Comparison of ENCODE assay signal across 9 cellular contexts in genomic region chr1:154548028-154548427, GRCh38. TPM values are rescaled to one million over a fixed set of nuclear protein-coding genes. Genes with fewer than 3 reads are reported as not detected.
DNase-seq lines count a peak whose midpoint lies in the region; ATAC-seq and TF ChIP-seq lines count a peak whose summit lies in the region.
"Had no signal": no experiment of that assay in that cellular context is flagged by ENCODE, and none has a peak within 500 bp of the region (broad histone marks: within the 10 kb centered on the region; RNA-seq: fewer than 3 reads in every experiment).

No MANE protein-coding gene starts in this region.

- DNase-seq in erythroblast (lab: John Stamatoyannopoulos, UW), result peak; percentile 30 to 38
- no peak for DNase-seq in naive thymus-derived CD4-positive, alpha-beta T cell
- DNase-seq in hippocampal formation (lab: John Stamatoyannopoulos, UW), result no peak
- DNase-seq: Calu3; head of caudate nucleus; NCI-H2107; psoas muscle; stimulated activated CD4-positive, alpha-beta T cell treated with anti-CD3 and anti-CD28 coated beads, Interleukin-4, amount 100 ng/mL, for 4 hours had no signal

- POLR2A ChIA-PET in naive thymus-derived CD4-positive, alpha-beta T cell (lab: Charles Lee), result no interaction called here

- H3K4me3 Mint-ChIP-seq in naive thymus-derived CD4-positive, alpha-beta T cell, result no peak overlapping the region

- no peaks in the 10 kb centered on the region for H3K4me1 ChIP-seq in naive thymus-derived CD4-positive, alpha-beta T cell (ENCODE audit: control insufficient read depth in 2 of 2, insufficient read depth in 2 of 2, low read length in 2 of 2)

- H3K9me3 ChIP-seq in naive thymus-derived CD4-positive, alpha-beta T cell (ENCODE audit: control insufficient read depth in 2 of 3, low read length in 3 of 3), result no peaks in the 10 kb centered on the region
- H3K9me3 ChIP-seq: psoas muscle had no signal

- H3K36me3 ChIP-seq in naive thymus-derived CD4-positive, alpha-beta T cell (ENCODE audit: control insufficient read depth in 2 of 3, insufficient read depth in 3 of 3, low read length in 3 of 3), result peaks cover 13 to 42% (median 20%) of the 10 kb centered on the region in 3 experiments

- H3K9me3 Mint-ChIP-seq in naive thymus-derived CD4-positive, alpha-beta T cell, result peaks cover 0 to 2% (median 0%) of the 10 kb centered on the region in 11 donors

- no peak overlapping the region for H3K4me3 ChIP-seq in naive thymus-derived CD4-positive, alpha-beta T cell (ENCODE audit: low read length)
- H3K4me3 ChIP-seq: psoas muscle had no signal

- no peak for ATAC-seq in naive thymus-derived CD4-positive, alpha-beta T cell
- ATAC-seq: psoas muscle had no signal

- intact Hi-C loops in naive thymus-derived CD4-positive, alpha-beta T cell (cut with micrococcal nuclease), result no loop called here

- H3K27ac Mint-ChIP-seq in naive thymus-derived CD4-positive, alpha-beta T cell, result peak overlapping the region in 6 of 9 donors; percentile 5 to 63 (median 40)

- H3K27me3 ChIP-seq in naive thymus-derived CD4-positive, alpha-beta T cell (ENCODE audit: control insufficient read depth in 2 of 2, insufficient read depth in 2 of 2, low read length in 2 of 2), result no peaks in the 10 kb centered on the region

- H3K27ac ChIP-seq in naive thymus-derived CD4-positive, alpha-beta T cell (ENCODE audit: low read depth, low read length), result no peak overlapping the region
- H3K27ac ChIP-seq: psoas muscle had no signal

- TF ChIP-seq POLR2A in erythroblast (IDR thresholded peaks at IDR 0.05; ENCODE audit: low read length), result no peak

- H3K36me3 Mint-ChIP-seq in naive thymus-derived CD4-positive, alpha-beta T cell, result peaks cover 1 to 21% (median 8%) of the 10 kb centered on the region in 5 donors

- CTCF ChIA-PET in naive thymus-derived CD4-positive, alpha-beta T cell (lab: Charles Lee), result no interaction called here

- peaks cover 4 to 28% (median 17%) of the 10 kb centered on the region in 7 donors for H3K4me1 Mint-ChIP-seq in naive thymus-derived CD4-positive, alpha-beta T cell

- H3K27me3 Mint-ChIP-seq in naive thymus-derived CD4-positive, alpha-beta T cell, result peaks cover 0 to 3% (median 0%) of the 10 kb centered on the region in 5 donors

RNA-seq across cellular contexts. Expression of gene UBE2Q1, which starts 10.4 kb away (rescaled TPM):
- total RNA-seq in naive thymus-derived CD4-positive, alpha-beta T cell, result 100 to 1,000 TPM in 3 of 5 experiments, 10 to 100 TPM in 2; 63.2 to 117 (median 106) TPM
- 10 to 100 TPM in 1 of 2 donors, 1 to 10 TPM in 1; 9.1 to 11.4 TPM for polyA plus RNA-seq in naive thymus-derived CD4-positive, alpha-beta T cell

RNA-seq across cellular contexts. Expression of gene CHRNB2, which starts 19.6 kb away (rescaled TPM):
- total RNA-seq in naive thymus-derived CD4-positive, alpha-beta T cell, result not detected
- not detected for polyA plus RNA-seq in naive thymus-derived CD4-positive, alpha-beta T cell

RNA-seq across cellular contexts. Expression of gene SHE, which starts 45.8 kb away (rescaled TPM):
- not detected for total RNA-seq in naive thymus-derived CD4-positive, alpha-beta T cell
- under 1 TPM in 1 of 2 donors, not detected in 1; 0.04 TPM for polyA plus RNA-seq in naive thymus-derived CD4-positive, alpha-beta T cell
- total RNA-seq: Calu3, LHCN-M2 had no signal

RNA-seq across cellular contexts. Expression of gene TDRD10, which starts 46.0 kb away (rescaled TPM):
- under 1 TPM in 1 of 5 experiments, not detected in 4; 0.29 TPM for total RNA-seq in naive thymus-derived CD4-positive, alpha-beta T cell
- polyA plus RNA-seq in naive thymus-derived CD4-positive, alpha-beta T cell, result not detected
- total RNA-seq: Calu3, LHCN-M2 had no signal

RNA-seq across cellular contexts. Expression of gene ADAR, which starts 60.0 kb away (rescaled TPM):
- total RNA-seq in naive thymus-derived CD4-positive, alpha-beta T cell, result 100 to 1,000 TPM; 206 to 408 (median 237) TPM
- 100 to 1,000 TPM; 101 to 167 TPM for polyA plus RNA-seq in naive thymus-derived CD4-positive, alpha-beta T cell

Comparison
In these comparisons a context has a peak if more than half of its experiments do, and no peak if none do; other contexts are left out.
1. DNase-seq: peak in erythroblast (2 of 2); none in naive thymus-derived CD4-positive, alpha-beta T cell (0 of 9) and hippocampal formation (0 of 2).